In the genomic region with DNA sequence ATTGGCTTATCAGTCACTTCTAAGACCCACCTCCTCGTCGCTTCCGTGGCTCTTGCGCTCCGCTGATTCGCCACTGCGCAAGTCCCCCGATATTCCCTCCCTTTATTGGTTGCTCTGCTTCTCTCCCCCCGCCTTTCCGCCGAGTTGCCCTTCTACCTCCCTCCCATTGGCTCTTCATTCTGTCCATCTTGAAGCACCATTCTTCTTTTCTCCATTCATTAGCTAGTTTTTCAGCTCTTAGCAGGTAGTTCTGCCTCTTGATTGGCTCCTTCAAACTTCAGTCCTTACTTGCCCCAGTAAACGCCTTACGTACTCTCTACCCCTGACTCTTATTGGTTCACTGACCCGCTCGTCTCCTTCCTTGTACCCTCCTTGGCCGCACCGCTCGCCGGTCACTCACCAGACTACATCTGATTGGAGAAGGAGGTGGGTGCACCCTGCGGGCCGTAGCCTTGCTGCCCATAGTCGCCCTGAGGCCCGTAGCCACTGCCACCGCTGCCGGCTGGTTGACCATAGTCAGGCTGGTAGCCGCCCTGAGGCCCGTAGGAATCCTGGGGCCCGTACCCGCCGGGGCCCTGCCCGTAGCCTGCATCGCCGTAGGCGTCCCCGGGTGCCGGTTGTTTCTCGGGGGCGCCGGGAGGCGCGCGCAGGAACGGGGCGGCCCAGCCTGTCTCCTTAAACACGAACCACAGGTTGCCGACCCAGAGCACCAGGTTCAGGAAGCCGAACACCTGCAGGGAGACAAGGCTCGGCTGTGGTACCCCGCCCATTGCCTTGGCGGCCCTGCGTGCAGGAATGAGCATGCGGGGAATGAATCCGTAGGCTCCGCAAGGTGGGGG, we compare ENCODE assay signal across 8 cellular contexts. TPM values are rescaled to one million over a fixed set of nuclear protein-coding genes. Genes with fewer than 3 reads are reported as not detected.
A peak's percentile ranks its signal among the peaks of the same experiment; 100 is the strongest.
DNase-seq lines count a peak whose midpoint lies in the region; ATAC-seq and TF ChIP-seq lines count a peak whose summit lies in the region.

No MANE protein-coding gene starts in this region.

- H3K36me3 ChIP-seq in BJ (ENCODE audit: control insufficient read depth, insufficient read depth, low read length) = no peaks in the 10 kb centered on the region
- no peaks in the 10 kb centered on the region for H3K36me3 ChIP-seq in left lung

- H3K27ac Mint-ChIP-seq in dendritic cell treated with granulocyte-macrophage colony-stimulating factor and Interleukin-4, amounts not matched to agents 40 ng/mL and 50 ng/mL, for 4 days = peak overlapping the region; percentile 94

- CTCF ChIA-PET in BJ (lab: Yijun Ruan, JAX) = interaction anchor here (2.1 kb wide), 1 partner anchor 16 kb away, joined by 5 read pairs; no protein-coding TSS in a partner anchor

- DNase-seq in BJ (ENCODE audit: low read depth) (peak; percentile 99), GM19240 (ENCODE audit: insufficient read length, low spot score) (peak; percentile 75), NCI-H526 (lab: John Stamatoyannopoulos, UW) (peak; percentile 99), left lung (peak; percentile 93)
- DNase-seq in activated CD4-positive, alpha-beta T cell treated with anti-CD3 and anti-CD28 coated beads, Interleukin-2, amount 50 U/mL, for 24 hours (ENCODE audit: low read depth in 1 of 2, low spot score in 1 of 2) = peak; percentile 39 to 83
- DNase-seq in stimulated activated CD4-positive, alpha-beta T cell treated with anti-CD3 and anti-CD28 coated beads, Interleukin-4, amount 100 ng/mL, for 4 hours = peak; percentile 61 to 89

- peak overlapping the region; percentile 84 to 93 for H3K27ac ChIP-seq in left lung

- intact Hi-C loops in dendritic cell treated with granulocyte-macrophage colony-stimulating factor and Interleukin-4, amounts not matched to agents 40 ng/mL and 50 ng/mL, for 4 days (cut with micrococcal nuclease) = loop anchor here (2.0 to 5.0 kb wide), 2 partner anchors 46 to 78 kb away; partner anchors contain the start of genes CCDC22 and PPP1R3F
- intact Hi-C loops in left lung (cut with DNase I) = no loop called here

- peaks cover 59% of the 10 kb centered on the region for H3K4me1 Mint-ChIP-seq in dendritic cell treated with granulocyte-macrophage colony-stimulating factor and Interleukin-4, amounts not matched to agents 40 ng/mL and 50 ng/mL, for 4 days (ENCODE audit: low read depth)

- peak overlapping the region; percentile 78 for H3K4me3 Mint-ChIP-seq in dendritic cell treated with granulocyte-macrophage colony-stimulating factor and Interleukin-4, amounts not matched to agents 40 ng/mL and 50 ng/mL, for 4 days

- H3K9me3 ChIP-seq in left lung = no peaks in the 10 kb centered on the region

- H3K9me3 Mint-ChIP-seq in dendritic cell treated with granulocyte-macrophage colony-stimulating factor and Interleukin-4, amounts not matched to agents 40 ng/mL and 50 ng/mL, for 4 days = no peaks in the 10 kb centered on the region

- H3K27me3 Mint-ChIP-seq in dendritic cell treated with granulocyte-macrophage colony-stimulating factor and Interleukin-4, amounts not matched to agents 40 ng/mL and 50 ng/mL, for 4 days = no peaks in the 10 kb centered on the region

- peaks cover 0 to 9% of the 10 kb centered on the region in 2 donors for H3K4me1 ChIP-seq in left lung

- H3K27me3 ChIP-seq in BJ (ENCODE audit: control insufficient read depth, insufficient read depth, low read length) = no peaks in the 10 kb centered on the region
- H3K27me3 ChIP-seq in left lung = no peaks in the 10 kb centered on the region

- H3K4me3 ChIP-seq in BJ (ENCODE audit: low read depth, low read length) (peak overlapping the region; percentile 67), left lung (peak overlapping the region; percentile 52 to 60)

- H3K36me3 Mint-ChIP-seq in dendritic cell treated with granulocyte-macrophage colony-stimulating factor and Interleukin-4, amounts not matched to agents 40 ng/mL and 50 ng/mL, for 4 days (ENCODE audit: low read depth) = no peaks in the 10 kb centered on the region

- ATAC-seq in HG03457 (IDR thresholded peaks at IDR 0.05; ENCODE audit: unreplicated experiment) (peak; percentile 84), left lung (peak; percentile 88)

- TF ChIP-seq CTCF in BJ (IDR thresholded peaks at IDR 0.05; ENCODE audit: insufficient read depth, low read depth, low read length) (no peak), left lung (IDR thresholded peaks at IDR 0.05) (no peak)

- POLR2A ChIA-PET in BJ (lab: Charles Lee) = interaction anchor here (0.6 to 0.7 kb wide), 2 partner anchors 12 to 78 kb away, joined by 3 to 4 read pairs; no protein-coding TSS in a partner anchor

RNA-seq across cellular contexts. Expression of gene PRICKLE3, which starts 5.1 kb away (rescaled TPM):
- polyA plus RNA-seq in BJ (2011; rRNA removed) = 4.0 and 6.9 TPM in 2 replicates
- 8.4 and 12.0 TPM in 2 replicates for polyA minus RNA-seq in BJ (2011; rRNA and poly(A)+ RNA removed)
- 10 to 100 TPM; 14.0 to 17.6 TPM for total RNA-seq in left lung

RNA-seq across cellular contexts. Expression of gene SYP, which starts 8.7 kb away (rescaled TPM):
- polyA plus RNA-seq in BJ (2011; rRNA removed) = 0.07 and 0.10 TPM in 2 replicates
- not detected in 2 replicates for polyA minus RNA-seq in BJ (2011; rRNA and poly(A)+ RNA removed)
- 1 to 10 TPM; 2.1 to 3.0 TPM for total RNA-seq in left lung

RNA-seq across cellular contexts. Expression of gene PLP2, which starts 19.6 kb away (rescaled TPM):
- 217 and 225 TPM in 2 replicates for polyA plus RNA-seq in BJ (2011; rRNA removed)
- polyA minus RNA-seq in BJ (2011; rRNA and poly(A)+ RNA removed) = 151 and 221 TPM in 2 replicates
- total RNA-seq in left lung = 100 to 1,000 TPM in 1 of 2 donors, 10 to 100 TPM in 1; 79.8 to 241 TPM

RNA-seq across cellular contexts. Expression of gene MAGIX, which starts 28.7 kb away (rescaled TPM):
- 0.45 and 0.67 TPM in 2 replicates for polyA plus RNA-seq in BJ (2011; rRNA removed)
- 0.36 and 0.43 TPM in 2 replicates for polyA minus RNA-seq in BJ (2011; rRNA and poly(A)+ RNA removed)
- total RNA-seq in left lung = 1 to 10 TPM; 5.6 to 9.4 TPM

RNA-seq across cellular contexts. Expression of gene CACNA1F, which starts 41.9 kb away (rescaled TPM):
- 0.01 TPM in 1 of 2 replicates, not detected in the other for polyA plus RNA-seq in BJ (2011; rRNA removed)
- polyA minus RNA-seq in BJ (2011; rRNA and poly(A)+ RNA removed) = not detected in 2 replicates
- total RNA-seq in left lung = under 1 TPM; 0.21 to 0.73 TPM

Comparison
In these comparisons a context has a peak if more than half of its experiments do, and no peak if none do; other contexts are left out.
1. Peak in every context shown above with its lines: DNase-seq, ATAC-seq, H3K4me3 ChIP-seq and H3K27ac ChIP-seq.